13 cellular contexts compared by ENCODE assay signal in the genomic region with DNA sequence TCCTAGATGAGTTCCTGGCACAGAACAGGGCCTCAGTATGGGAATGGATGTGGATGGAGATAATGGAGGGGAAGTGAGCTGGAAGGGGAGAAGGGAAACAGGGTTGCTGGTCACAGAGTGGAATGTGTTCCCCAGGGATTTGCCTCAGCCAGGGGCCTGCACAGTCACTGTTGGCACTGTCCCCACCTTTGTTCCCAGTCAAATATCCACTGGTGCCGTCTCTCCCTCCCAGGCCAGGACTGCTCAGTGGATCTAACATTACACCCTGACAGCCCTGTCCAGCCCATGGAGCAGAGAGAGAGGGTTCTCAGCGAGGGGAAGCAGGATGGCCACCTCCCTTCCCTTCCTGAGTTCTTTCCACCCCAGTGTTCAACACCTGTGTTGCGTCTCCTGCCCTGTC. TPM values are rescaled to one million over a fixed set of nuclear protein-coding genes. Genes with fewer than 3 reads are reported as not detected.
DNase-seq lines count a peak whose midpoint lies in the region; ATAC-seq lines count a peak whose summit lies in the region.
"Had no signal": no experiment of that assay in that cellular context is flagged by ENCODE, and none has a peak within 500 bp of the region (broad histone marks: within the 10 kb centered on the region; RNA-seq: fewer than 3 reads in every experiment).

No MANE protein-coding gene starts in this region.

- no peak for ATAC-seq in activated naive CD4-positive, alpha-beta T cell treated with anti-CD3 and anti-CD28 coated beads, Interleukin-2, amount 50 U/mL, for 72 hours
- ATAC-seq in left cardiac atrium (peak; percentile 8 to 24), GM21529 (IDR thresholded peaks at IDR 0.05; ENCODE audit: unreplicated experiment) (no peak)
- ATAC-seq in stimulated activated effector memory CD8-positive, alpha-beta T cell treated with anti-CD3 and anti-CD28 coated beads, Interleukin-12 subunit alpha, Interleukin-12 subunit beta, amount 100 ng/mL, for 72 hours, result no peak

- H3K27ac Mint-ChIP-seq in T-helper 1 cell treated with Interleukin-12 subunit alpha and Interleukin-12 subunit beta and Interleukin-4 antibody, amounts not matched to agents 30 μg/mL and 1 μg/mL, for 36 hours, result peak overlapping the region; percentile 53
- H3K27ac Mint-ChIP-seq in activated naive CD4-positive, alpha-beta T cell treated with anti-CD3 and anti-CD28 coated beads, Interleukin-2, amount 50 U/mL, for 72 hours, result peak overlapping the region; percentile 87 to 98
- peak overlapping the region; percentile 79 for H3K27ac Mint-ChIP-seq in stimulated activated effector memory CD8-positive, alpha-beta T cell treated with anti-CD3 and anti-CD28 coated beads, Interleukin-12 subunit alpha, Interleukin-12 subunit beta, amount 100 ng/mL, for 72 hours

- H3K4me1 Mint-ChIP-seq in T-helper 1 cell treated with Interleukin-12 subunit alpha and Interleukin-12 subunit beta and Interleukin-4 antibody, amounts not matched to agents 30 μg/mL and 1 μg/mL, for 36 hours (ENCODE audit: low read depth), result peaks cover 64% of the 10 kb centered on the region
- peaks cover 73% of the 10 kb centered on the region for H3K4me1 Mint-ChIP-seq in stimulated activated effector memory CD8-positive, alpha-beta T cell treated with anti-CD3 and anti-CD28 coated beads, Interleukin-12 subunit alpha, Interleukin-12 subunit beta, amount 100 ng/mL, for 72 hours

- no peaks in the 10 kb centered on the region for H3K27me3 Mint-ChIP-seq in T-helper 1 cell treated with Interleukin-12 subunit alpha and Interleukin-12 subunit beta and Interleukin-4 antibody, amounts not matched to agents 30 μg/mL and 1 μg/mL, for 36 hours (ENCODE audit: low read depth)

- intact Hi-C loops in left cardiac atrium (cut with DNase I), result no loop called here

- no peaks in the 10 kb centered on the region for H3K9me3 Mint-ChIP-seq in T-helper 1 cell treated with Interleukin-12 subunit alpha and Interleukin-12 subunit beta and Interleukin-4 antibody, amounts not matched to agents 30 μg/mL and 1 μg/mL, for 36 hours
- no peaks in the 10 kb centered on the region for H3K9me3 Mint-ChIP-seq in activated naive CD4-positive, alpha-beta T cell treated with anti-CD3 and anti-CD28 coated beads, Interleukin-2, amount 50 U/mL, for 72 hours
- H3K9me3 Mint-ChIP-seq in stimulated activated effector memory CD8-positive, alpha-beta T cell treated with anti-CD3 and anti-CD28 coated beads, Interleukin-12 subunit alpha, Interleukin-12 subunit beta, amount 100 ng/mL, for 72 hours, result no peaks in the 10 kb centered on the region

- peak overlapping the region; percentile 94 for H3K4me3 Mint-ChIP-seq in T-helper 1 cell treated with Interleukin-12 subunit alpha and Interleukin-12 subunit beta and Interleukin-4 antibody, amounts not matched to agents 30 μg/mL and 1 μg/mL, for 36 hours
- H3K4me3 Mint-ChIP-seq in stimulated activated effector memory CD8-positive, alpha-beta T cell treated with anti-CD3 and anti-CD28 coated beads, Interleukin-12 subunit alpha, Interleukin-12 subunit beta, amount 100 ng/mL, for 72 hours, result peak overlapping the region; percentile 73

- DNase-seq in T-helper 1 cell (no peak), left cardiac atrium (peak; percentile 73), NCI-H2107 (lab: John Stamatoyannopoulos, UW) (no peak), mesenteric fat pad (ENCODE audit: low spot score) (no peak)
- DNase-seq in activated naive CD4-positive, alpha-beta T cell treated with anti-CD3 and anti-CD28 coated beads, Interleukin-2, amount 50 U/mL, for 72 hours (ENCODE audit: low spot score in 2 of 2), result no peak
- no peak for DNase-seq in stimulated activated effector memory CD8-positive, alpha-beta T cell treated with anti-CD3 and anti-CD28 coated beads, Interleukin-12 subunit alpha, Interleukin-12 subunit beta, amount 100 ng/mL, for 72 hours (ENCODE audit: low spot score in 2 of 2)
- DNase-seq: DND-41, glutamatergic neuron, KBM-7, midbrain, SIG-M5 had no signal

- H3K36me3 Mint-ChIP-seq in T-helper 1 cell treated with Interleukin-12 subunit alpha and Interleukin-12 subunit beta and Interleukin-4 antibody, amounts not matched to agents 30 μg/mL and 1 μg/mL, for 36 hours (ENCODE audit: low read depth), result peaks cover 6% of the 10 kb centered on the region
- H3K36me3 Mint-ChIP-seq in activated naive CD4-positive, alpha-beta T cell treated with anti-CD3 and anti-CD28 coated beads, Interleukin-2, amount 50 U/mL, for 72 hours, result peaks cover 22 to 26% of the 10 kb centered on the region in 2 donors
- H3K36me3 Mint-ChIP-seq in stimulated activated effector memory CD8-positive, alpha-beta T cell treated with anti-CD3 and anti-CD28 coated beads, Interleukin-12 subunit alpha, Interleukin-12 subunit beta, amount 100 ng/mL, for 72 hours, result peaks cover 18% of the 10 kb centered on the region

RNA-seq across cellular contexts. Expression of a gene that starts 1.5 kb away (rescaled TPM):
- 100 to 1,000 TPM in 1 of 2 donors, 10 to 100 TPM in 1; 88.6 to 129 TPM for total RNA-seq in activated naive CD4-positive, alpha-beta T cell treated with anti-CD3 and anti-CD28 coated beads, Interleukin-2, amount 50 U/mL, for 72 hours
- total RNA-seq in left cardiac atrium (10 to 100 TPM; 38.8 to 53.4 TPM), mesenteric fat pad (37.7 TPM)

RNA-seq across cellular contexts. Expression of a gene that starts 39.1 kb away (rescaled TPM):
- total RNA-seq in activated naive CD4-positive, alpha-beta T cell treated with anti-CD3 and anti-CD28 coated beads, Interleukin-2, amount 50 U/mL, for 72 hours, result under 1 TPM; 0.30 to 0.54 TPM
- total RNA-seq in left cardiac atrium (100 to 1,000 TPM in 1 of 2 donors, 10 to 100 TPM in 1; 85.0 to 256 TPM), mesenteric fat pad (362 TPM)

Comparison
In these comparisons a context has a peak if more than half of its experiments do, and no peak if none do; other contexts are left out.
1. ATAC-seq: peak in left cardiac atrium (2 of 2); none in activated naive CD4-positive, alpha-beta T cell treated with anti-CD3 and anti-CD28 coated beads, Interleukin-2, amount 50 U/mL, for 72 hours (0 of 2), stimulated activated effector memory CD8-positive, alpha-beta T cell treated with anti-CD3 and anti-CD28 coated beads, Interleukin-12 subunit alpha, Interleukin-12 subunit beta, amount 100 ng/mL, for 72 hours (single experiment) and GM21529 (single experiment).
2. RNA of a gene that starts 39.1 kb away (total RNA-seq): 362 TPM in mesenteric fat pad (single experiment) and 85.0 to 256 TPM in left cardiac atrium; 0.30 to 0.54 TPM in activated naive CD4-positive, alpha-beta T cell treated with anti-CD3 and anti-CD28 coated beads, Interleukin-2, amount 50 U/mL, for 72 hours; every median in the first group is over 10 times any median in the second.
3. Peak in every context shown above with its lines, with median percentiles within 50 percentile points of each other: H3K27ac Mint-ChIP-seq.